Comparison of ENCODE assay signal across 21 cellular contexts in the genomic region with DNA sequence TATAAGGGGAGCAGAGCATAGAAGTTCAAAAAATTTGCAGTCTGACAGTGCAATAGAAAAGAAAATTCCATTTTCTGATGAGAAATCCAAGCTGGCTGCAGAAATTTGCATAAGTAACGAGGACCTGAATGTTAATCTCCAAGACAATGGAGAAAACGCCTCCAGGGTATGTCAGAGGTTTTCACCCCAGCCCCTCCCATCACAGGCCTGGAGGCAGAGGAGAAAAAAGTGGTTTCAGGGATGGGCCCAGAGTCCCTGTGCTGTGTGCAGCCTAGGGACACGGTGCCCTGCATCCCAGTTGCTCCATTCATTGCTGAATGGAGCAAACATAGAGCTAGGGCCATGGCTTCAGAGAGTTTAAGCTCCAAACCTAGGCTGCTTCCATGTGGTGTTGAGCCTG.
DNase-seq lines count a peak whose midpoint lies in the region; ATAC-seq and TF ChIP-seq lines count a peak whose summit lies in the region.
"Had no signal": no experiment of that assay in that cellular context is flagged by ENCODE, and none has a peak within 500 bp of the region (broad histone marks: within the 10 kb centered on the region; RNA-seq: fewer than 3 reads in every experiment).

No MANE protein-coding gene starts in this region.

- no peaks in the 10 kb centered on the region for H3K79me1 ChIP-seq in mesendoderm (ENCODE audit: low read length)

- TF ChIP-seq EP300 in stomach (IDR thresholded peaks at IDR 0.05) = no peak

- no peak overlapping the region for H3K4me3 ChIP-seq in NT2/D1 (ENCODE audit: insufficient read length, low read depth)
- peak overlapping the region; percentile 53 for H3K4me3 ChIP-seq in endodermal cell (ENCODE audit: low read length)
- H3K4me3 ChIP-seq in mesendoderm (ENCODE audit: low read length) = no peak overlapping the region
- no peak overlapping the region for H3K4me3 ChIP-seq in stomach
- H3K4me3 ChIP-seq: BLaER1, GM12878, GM23248 had no signal

- H3K27me3 ChIP-seq in NT2/D1 (ENCODE audit: insufficient read depth, insufficient read length) (no peaks in the 10 kb centered on the region), endodermal cell (ENCODE audit: control insufficient read depth, insufficient read depth, low read length, poor library complexity, severe bottlenecking) (no peaks in the 10 kb centered on the region), mesendoderm (ENCODE audit: insufficient read depth, low read length, poor library complexity) (no peaks in the 10 kb centered on the region), stomach (no peaks in the 10 kb centered on the region)
- H3K27me3 ChIP-seq: BLaER1 had no signal

- no peak overlapping the region for H3K23ac ChIP-seq in mesendoderm (ENCODE audit: low read length)

- H3K4me2 ChIP-seq in mesendoderm (ENCODE audit: low read length) = no peak overlapping the region
- H3K4me2 ChIP-seq: BLaER1 had no signal

- peaks cover 23% of the 10 kb centered on the region for H3K4me1 Mint-ChIP-seq in endodermal cell
- H3K4me1 Mint-ChIP-seq: B cell; CD4-positive, CD25-positive, alpha-beta regulatory T cell had no signal

- H2BK5ac ChIP-seq in mesendoderm (ENCODE audit: low read length) = no peak overlapping the region

- intact Hi-C loops in stomach (cut with DNase I; ENCODE audit: low total_unique reads) = no loop called here

- WGBS in endodermal cell (ENCODE audit: insufficient coverage in 1 of 2, insufficient read length in 1 of 2), 2 experiments = 75 to 85% methylated on average over 1 to 3 of the region's 3 CpGs
- no CpG with 5 or more reads among the region's 3 CpGs for WGBS in mesendoderm (ENCODE audit: extremely low coverage, insufficient coverage, low lambda C conversion rate)
- 59 to 71% (median 64%) methylated on average over 2 to 3 of the region's 3 CpGs for WGBS in stomach, 5 donors

- no peak overlapping the region for H3K27ac ChIP-seq in endodermal cell (ENCODE audit: low read depth, low read length)
- no peak overlapping the region for H3K27ac ChIP-seq in mesendoderm (ENCODE audit: low read depth, low read length)
- H3K27ac ChIP-seq in stomach = no peak overlapping the region
- H3K27ac ChIP-seq: 22Rv1, BLaER1, C4-2B, GM23248 had no signal

- H3K18ac ChIP-seq in mesendoderm (ENCODE audit: low read length) = no peak overlapping the region

- H2AK5ac ChIP-seq in mesendoderm (ENCODE audit: low read length) = no peak overlapping the region

- 0 out of 2 replicates have a peak, but pooled peaks cover 6% of the 10 kb centered on the region for H3K9me3 ChIP-seq in NT2/D1 (ENCODE audit: insufficient read depth, low read length)
- peaks cover 25% of the 10 kb centered on the region for H3K9me3 ChIP-seq in endodermal cell (ENCODE audit: control insufficient read depth, low read length)
- H3K9me3 ChIP-seq in stomach = peaks cover 0 to 26% (median 13%) of the 10 kb centered on the region in 4 donors
- H3K9me3 ChIP-seq: BLaER1 had no signal

- H3K27ac Mint-ChIP-seq in endodermal cell = no peak overlapping the region
- H3K27ac Mint-ChIP-seq: B cell; CD4-positive, CD25-positive, alpha-beta regulatory T cell; CD8-positive, alpha-beta T cell had no signal

- H4K8ac ChIP-seq in mesendoderm (ENCODE audit: low read depth, low read length) = no peak overlapping the region

- no peak overlapping the region for H3K56ac ChIP-seq in mesendoderm (ENCODE audit: low read length)

- H3K9ac ChIP-seq in NT2/D1 (ENCODE audit: insufficient read length, low read depth) (no peak overlapping the region), endodermal cell (ENCODE audit: extremely low read depth, low read length, poor library complexity, severe bottlenecking) (no peak overlapping the region), mesendoderm (ENCODE audit: low read length) (no peak overlapping the region)
- H3K9ac ChIP-seq: BLaER1, GM23248 had no signal

- H3K27me3 Mint-ChIP-seq in endodermal cell (ENCODE audit: insufficient read depth) = peaks cover 10% of the 10 kb centered on the region
- H3K27me3 Mint-ChIP-seq: B cell; CD4-positive, CD25-positive, alpha-beta regulatory T cell had no signal

- peaks cover 23% of the 10 kb centered on the region for H3K9me3 Mint-ChIP-seq in endodermal cell

- no peaks in the 10 kb centered on the region for H3K79me2 ChIP-seq in mesendoderm (ENCODE audit: control insufficient read depth, insufficient read depth, low read length)

- no peak overlapping the region for H3K4me3 Mint-ChIP-seq in endodermal cell
- H3K4me3 Mint-ChIP-seq: B cell; CD4-positive, CD25-positive, alpha-beta regulatory T cell; CD8-positive, alpha-beta T cell had no signal

- DNase-seq in ELF-1 (ENCODE audit: low read depth, low spot score) = peak; percentile 60
- DNase-seq in NT2/D1 (ENCODE audit: low read depth, low spot score) = peak; percentile 25
- DNase-seq in endodermal cell = no peak
- peak; percentile 52 for DNase-seq in mesendoderm
- DNase-seq in activated T-cell treated with anti-CD3 and anti-CD28 coated beads, Interleukin-2, amount 50 U/mL, for 48 hours = no peak
- no peak for DNase-seq in HUDEP-2 (lab: John Stamatoyannopoulos, UW; ENCODE audit: unreplicated experiment in 76 of 76)
- DNase-seq in stomach = no peak
- DNase-seq: Caco-2; CD4-positive, CD25-positive, alpha-beta regulatory T cell; CD8-positive, alpha-beta T cell; DMS153; DND-41; GDM1; GM23248; HCEC 1CT had no signal

- H2BK120ac ChIP-seq in mesendoderm (ENCODE audit: low read depth, low read length) = no peak overlapping the region

- TF ChIP-seq POLR2A in stomach (IDR thresholded peaks at IDR 0.05) = no peak

- TF ChIP-seq CTCF in endodermal cell (conservative IDR thresholded peaks at IDR 0.05) (no peak), stomach (IDR thresholded peaks at IDR 0.05) (no peak)

- no peak overlapping the region for H3K4ac ChIP-seq in mesendoderm (ENCODE audit: low read depth, low read length)

- ATAC-seq in HG02884 (IDR thresholded peaks at IDR 0.05; ENCODE audit: unreplicated experiment) = no peak
- ATAC-seq: CD8-positive, alpha-beta T cell; GM12878 had no signal

- H2BK15ac ChIP-seq in mesendoderm (replicated peaks; ENCODE audit: low read depth) = no peak overlapping the region

- H3K4me1 ChIP-seq in NT2/D1 (ENCODE audit: insufficient read depth, insufficient read length) = no peaks in the 10 kb centered on the region
- H3K4me1 ChIP-seq in endodermal cell (ENCODE audit: control insufficient read depth, insufficient read depth, low read length) = peaks cover 4% of the 10 kb centered on the region
- H3K4me1 ChIP-seq in mesendoderm (ENCODE audit: control insufficient read depth, low read depth, low read length) = peaks cover 2% of the 10 kb centered on the region
- no peaks in the 10 kb centered on the region for H3K4me1 ChIP-seq in stomach
- H3K4me1 ChIP-seq: BLaER1 had no signal

- peaks cover 5% of the 10 kb centered on the region for H3K36me3 Mint-ChIP-seq in endodermal cell (ENCODE audit: low read depth)
- H3K36me3 Mint-ChIP-seq: CD4-positive, CD25-positive, alpha-beta regulatory T cell; CD8-positive, alpha-beta T cell had no signal

- H3K36me3 ChIP-seq in NT2/D1 (ENCODE audit: insufficient read depth, insufficient read length, low read length) (no peaks in the 10 kb centered on the region), endodermal cell (ENCODE audit: control insufficient read depth, insufficient read depth, low read length) (no peaks in the 10 kb centered on the region), mesendoderm (ENCODE audit: control insufficient read depth, insufficient read depth, low read length) (no peaks in the 10 kb centered on the region), stomach (no peaks in the 10 kb centered on the region)
- H3K36me3 ChIP-seq: BLaER1 had no signal

- no peak overlapping the region for H4K5ac ChIP-seq in mesendoderm (ENCODE audit: low read length)

Comparison
In these comparisons a context has a peak if more than half of its experiments do, and no peak if none do; other contexts are left out.
1. DNase-seq: peak in ELF-1 (single experiment), NT2/D1 (single experiment) and mesendoderm (single experiment); none in endodermal cell (single experiment), activated T-cell treated with anti-CD3 and anti-CD28 coated beads, Interleukin-2, amount 50 U/mL, for 48 hours (0 of 2), HUDEP-2 (0 of 76) and stomach (single experiment).